18 cellular contexts compared by ENCODE assay signal in the genomic region with DNA sequence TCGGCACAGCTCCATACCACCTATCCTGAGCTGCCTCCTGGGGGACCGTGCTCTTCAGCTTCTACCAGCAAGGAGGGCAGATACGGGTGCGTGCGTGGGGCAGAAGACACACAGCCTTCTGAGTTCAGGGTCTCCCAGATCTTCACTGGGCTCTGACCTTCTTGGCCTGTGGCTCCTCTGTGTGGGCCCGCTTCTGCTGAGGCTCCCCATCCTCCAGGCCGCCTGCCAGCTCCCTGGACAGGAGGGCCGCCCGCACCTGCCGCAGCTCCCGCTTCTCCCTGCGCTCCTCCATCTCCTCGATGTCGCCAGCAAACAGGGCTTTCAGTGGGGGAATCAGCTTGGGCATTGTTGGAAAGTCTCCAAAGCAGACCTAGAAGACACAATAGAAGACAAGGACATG. TPM values are rescaled to one million over a fixed set of nuclear protein-coding genes. Genes with fewer than 3 reads are reported as not detected.
DNase-seq lines count a peak whose midpoint lies in the region; ATAC-seq, FAIRE-seq and TF ChIP-seq lines count a peak whose summit lies in the region.
"Had no signal": no experiment of that assay in that cellular context is flagged by ENCODE, and none has a peak within 500 bp of the region (broad histone marks: within the 10 kb centered on the region; RNA-seq: fewer than 3 reads in every experiment).

No MANE protein-coding gene starts in this region.

- TF ChIP-seq RAD21 in K562 (CRISPR knock-in tag; conservative IDR thresholded peaks at IDR 0.05 in 1 of 2, IDR thresholded peaks at IDR 0.05 in 1 of 2): no peak

- no peaks in the 10 kb centered on the region for H4K20me1 ChIP-seq in K562 (replicated peaks; ENCODE audit: control insufficient read depth, insufficient read depth, low read length)

- no peak overlapping the region for H2BK12ac ChIP-seq in trophoblast cell (ENCODE audit: low read length)

- intact Hi-C loops in K562 (cut with micrococcal nuclease): no loop called here

- POLR2A ChIA-PET in K562 (lab: Yijun Ruan, JAX): interaction anchor here (1.1 kb wide), 1 partner anchor 9 kb away, joined by 3 read pairs; no protein-coding TSS in a partner anchor
- POLR2A ChIA-PET in activated CD4-positive, alpha-beta memory T cell treated with anti-CD3 and anti-CD28 coated beads, Interleukin-2, amount 10 ng/mL, durations not matched to agents 7 days and 5 days (lab: Charles Lee): interaction anchor here (1.3 kb wide), 2 partner anchors 25 to 995 kb away, joined by 4 read pairs; a partner anchor contains a TSS

- H3K4me2 ChIP-seq in K562 (ENCODE audit: insufficient read depth, low read length): no peak overlapping the region
- H3K4me2 ChIP-seq in trophoblast cell (ENCODE audit: low read length): no peak overlapping the region

- H3K4me1 Mint-ChIP-seq in stimulated activated naive B cell treated with anti-CD40 and anti-IgM and Interleukin-4, amounts not matched to agents 10 μg/mL and 1 μg/mL and 100 μg/mL, for 72 hours: peaks cover 19 to 21% of the 10 kb centered on the region in 2 donors
- H3K4me1 Mint-ChIP-seq in glutamatergic neuron (ENCODE audit: low read depth, unreplicated experiment): peaks cover 10% of the 10 kb centered on the region
- no peaks in the 10 kb centered on the region for H3K4me1 Mint-ChIP-seq in activated CD4-positive, alpha-beta memory T cell treated with anti-CD3 and anti-CD28 coated beads, Interleukin-2, amount 10 ng/mL, durations not matched to agents 7 days and 5 days

- H3K23ac ChIP-seq in trophoblast cell (ENCODE audit: low read length): no peak overlapping the region

- H2AK5ac ChIP-seq in trophoblast cell (ENCODE audit: low read length): no peak overlapping the region

- no peak overlapping the region for H3K4me3 Mint-ChIP-seq in stimulated activated naive B cell treated with anti-CD40 and anti-IgM and Interleukin-4, amounts not matched to agents 10 μg/mL and 1 μg/mL and 100 μg/mL, for 72 hours
- no peak overlapping the region for H3K4me3 Mint-ChIP-seq in glutamatergic neuron (ENCODE audit: unreplicated experiment)
- no peak overlapping the region for H3K4me3 Mint-ChIP-seq in activated CD4-positive, alpha-beta memory T cell treated with anti-CD3 and anti-CD28 coated beads, Interleukin-2, amount 10 ng/mL, durations not matched to agents 7 days and 5 days
- H3K4me3 Mint-ChIP-seq: B cell; CD4-positive, CD25-positive, alpha-beta regulatory T cell; CD8-positive, alpha-beta memory T cell; H9; IgD-negative memory B cell had no signal

- no peak overlapping the region for H3K9ac ChIP-seq in K562 (ENCODE audit: insufficient read depth in 1 of 2, low read depth in 2 of 2, low read length in 2 of 2)
- no peak overlapping the region for H3K9ac ChIP-seq in trophoblast cell (ENCODE audit: low read length)

- no peak for ATAC-seq in K562
- no peak for ATAC-seq in stimulated activated naive B cell treated with anti-CD40 and anti-IgM and Interleukin-4, amounts not matched to agents 10 μg/mL and 1 μg/mL and 100 μg/mL, for 72 hours (replicated peaks)
- ATAC-seq: HepG2 had no signal

- peaks cover 41 to 75% of the 10 kb centered on the region in 2 donors for H3K36me3 Mint-ChIP-seq in stimulated activated naive B cell treated with anti-CD40 and anti-IgM and Interleukin-4, amounts not matched to agents 10 μg/mL and 1 μg/mL and 100 μg/mL, for 72 hours
- H3K36me3 Mint-ChIP-seq in glutamatergic neuron (ENCODE audit: unreplicated experiment): peaks cover 14% of the 10 kb centered on the region
- H3K36me3 Mint-ChIP-seq in activated CD4-positive, alpha-beta memory T cell treated with anti-CD3 and anti-CD28 coated beads, Interleukin-2, amount 10 ng/mL, durations not matched to agents 7 days and 5 days (ENCODE audit: low read depth): peaks cover 61% of the 10 kb centered on the region

- BruUV-seq in K562 (replicated peaks; lab: Mats Ljungman, UMichigan): TSS peak; percentile 23

- H3K27me3 Mint-ChIP-seq in stimulated activated naive B cell treated with anti-CD40 and anti-IgM and Interleukin-4, amounts not matched to agents 10 μg/mL and 1 μg/mL and 100 μg/mL, for 72 hours: no peaks in the 10 kb centered on the region
- peaks cover 2% of the 10 kb centered on the region for H3K27me3 Mint-ChIP-seq in glutamatergic neuron (ENCODE audit: unreplicated experiment)
- H3K27me3 Mint-ChIP-seq in activated CD4-positive, alpha-beta memory T cell treated with anti-CD3 and anti-CD28 coated beads, Interleukin-2, amount 10 ng/mL, durations not matched to agents 7 days and 5 days: no peaks in the 10 kb centered on the region
- H3K27me3 Mint-ChIP-seq: B cell; CD4-positive, CD25-positive, alpha-beta regulatory T cell; CD8-positive, alpha-beta memory T cell; IgD-negative memory B cell had no signal

- H2AFZ ChIP-seq in K562 (ENCODE audit: low read depth, low read length): no peak overlapping the region
- no peak overlapping the region for H2AFZ ChIP-seq in trophoblast cell (ENCODE audit: insufficient read depth, low read length, poor library complexity)

- H3K4ac ChIP-seq in trophoblast cell (ENCODE audit: low read depth, low read length): no peak overlapping the region

- no peak overlapping the region for H3K18ac ChIP-seq in trophoblast cell (ENCODE audit: low read length)

- no peak overlapping the region for H4K91ac ChIP-seq in trophoblast cell (ENCODE audit: low read depth, low read length)

- FAIRE-seq in K562 (lab: Jason Lieb, UNC): no peak
- FAIRE-seq: HepG2 had no signal

- no peak for TF ChIP-seq POLR2A in K562 (conservative IDR thresholded peaks at IDR 0.05)

- peak overlapping the region; percentile 24 for H4K12ac ChIP-seq in trophoblast cell (ENCODE audit: low read depth, low read length)

- H3K79me1 ChIP-seq in trophoblast cell (ENCODE audit: low read length): no peaks in the 10 kb centered on the region

- CTCF ChIA-PET in K562 (lab: Yijun Ruan, JAX; ENCODE audit: low intra/inter-chr PET ratio): no interaction called here
- CTCF ChIA-PET in activated CD4-positive, alpha-beta memory T cell treated with anti-CD3 and anti-CD28 coated beads, Interleukin-2, amount 10 ng/mL, durations not matched to agents 7 days and 5 days (lab: Charles Lee): interaction anchor here (1.5 kb wide), 1 partner anchor 10 kb away, joined by 5 read pairs; no protein-coding TSS in a partner anchor

- H3K14ac ChIP-seq in trophoblast cell (ENCODE audit: low read length): no peak overlapping the region

- in situ Hi-C loops in K562 (cut with MboI): no loop called here

- H3K36me3 ChIP-seq in K562 (ENCODE audit: control insufficient read depth, insufficient read depth, low read length) (peaks cover 69% of the 10 kb centered on the region; the same call in 2 of the 3 replicates), trophoblast cell (ENCODE audit: control insufficient read depth in 1 of 2, insufficient read depth in 2 of 2, low read length in 2 of 2) (peaks cover 67 to 72% of the 10 kb centered on the region in 2 experiments)

- H2BK120ac ChIP-seq in trophoblast cell (ENCODE audit: insufficient read depth, low read length, poor library complexity): no peak overlapping the region

- H3K27ac ChIP-seq in K562 (ENCODE audit: extremely low read depth, low read depth, low read length) (no peak overlapping the region), trophoblast cell (ENCODE audit: low read depth, low read length) (no peak overlapping the region)

- peak overlapping the region; percentile 71 for H3K27ac Mint-ChIP-seq in stimulated activated naive B cell treated with anti-CD40 and anti-IgM and Interleukin-4, amounts not matched to agents 10 μg/mL and 1 μg/mL and 100 μg/mL, for 72 hours
- H3K27ac Mint-ChIP-seq in glutamatergic neuron (ENCODE audit: unreplicated experiment): no peak overlapping the region
- H3K27ac Mint-ChIP-seq in activated CD4-positive, alpha-beta memory T cell treated with anti-CD3 and anti-CD28 coated beads, Interleukin-2, amount 10 ng/mL, durations not matched to agents 7 days and 5 days: no peak overlapping the region
- H3K27ac Mint-ChIP-seq: B cell had no signal

- H2BK5ac ChIP-seq in trophoblast cell (ENCODE audit: low read depth, low read length, poor library complexity): no peak overlapping the region

- no peak overlapping the region for H3K4me3 ChIP-seq in K562
- H3K4me3 ChIP-seq in trophoblast cell (ENCODE audit: low read depth, low read length): no peak overlapping the region

- WGBS in K562 (ENCODE audit: insufficient coverage, low coverage, missing lambda C conversion rate): 93% methylated on average over 3 of the region's 14 CpGs
- no CpG with 5 or more reads among the region's 14 CpGs for WGBS in trophoblast cell (ENCODE audit: extremely low coverage, insufficient coverage, insufficient read length)

- DNase-seq in activated effector memory CD4-positive, alpha-beta T cell treated with anti-CD3 and anti-CD28 coated beads, Interleukin-2, amount 50 U/mL, for 16 hours: peak; percentile 36
- DNase-seq in activated effector memory CD4-positive, alpha-beta T cell treated with Interleukin-2 at 50 U/mL for 16 hours: no peak
- DNase-seq in K562 (ENCODE audit: extremely low read depth in 1 of 4, low spot score in 3 of 4) (no peak), trophoblast cell (no peak), glutamatergic neuron (no peak), SKM-1 (lab: John Stamatoyannopoulos, UW; ENCODE audit: unreplicated experiment) (no peak)
- DNase-seq in stimulated activated naive B cell treated with anti-CD40 and anti-IgM and Interleukin-4, amounts not matched to agents 10 μg/mL and 1 μg/mL and 100 μg/mL, for 72 hours: no peak
- no peak for DNase-seq in activated CD4-positive, alpha-beta memory T cell treated with anti-CD3 and anti-CD28 coated beads, Interleukin-2, amount 10 ng/mL, durations not matched to agents 7 days and 5 days
- DNase-seq: CD4-positive, CD25-positive, alpha-beta regulatory T cell; CD8-positive, alpha-beta memory T cell; COR-L47; DMS 273 treated with DMSO at 0.1 percent for 48 hours; GDM1; GOT3; H9 had no signal

- no peaks in the 10 kb centered on the region for H3K9me3 Mint-ChIP-seq in stimulated activated naive B cell treated with anti-CD40 and anti-IgM and Interleukin-4, amounts not matched to agents 10 μg/mL and 1 μg/mL and 100 μg/mL, for 72 hours
- no peaks in the 10 kb centered on the region for H3K9me3 Mint-ChIP-seq in glutamatergic neuron (ENCODE audit: unreplicated experiment)
- no peaks in the 10 kb centered on the region for H3K9me3 Mint-ChIP-seq in activated CD4-positive, alpha-beta memory T cell treated with anti-CD3 and anti-CD28 coated beads, Interleukin-2, amount 10 ng/mL, durations not matched to agents 7 days and 5 days
- H3K9me3 Mint-ChIP-seq: CD4-positive, CD25-positive, alpha-beta regulatory T cell; H9; IgD-negative memory B cell had no signal

- H3K27me3 ChIP-seq in K562 (ENCODE audit: control insufficient read depth in 2 of 2, insufficient read depth in 2 of 2, low read length in 2 of 2) (no peaks in the 10 kb centered on the region), trophoblast cell (ENCODE audit: insufficient read depth, low read length) (no peaks in the 10 kb centered on the region)

- H3K4me1 ChIP-seq in K562 (replicated peaks in 1 of 2; ENCODE audit: control insufficient read depth in 2 of 2, insufficient read depth in 2 of 2, low read length in 2 of 2): no peaks in the 10 kb centered on the region; a peak in 1 of 5 replicates
- H3K4me1 ChIP-seq in trophoblast cell (ENCODE audit: control insufficient read depth in 1 of 2, insufficient read depth in 2 of 2, low read length in 2 of 2): no peaks in the 10 kb centered on the region

- H4K8ac ChIP-seq in trophoblast cell (ENCODE audit: low read depth, low read length): no peak overlapping the region

- H3K79me2 ChIP-seq in K562 (ENCODE audit: control insufficient read depth, insufficient read depth, low read length) (no peaks in the 10 kb centered on the region), trophoblast cell (ENCODE audit: control insufficient read depth, insufficient read depth, low read length, poor library complexity) (no peaks in the 10 kb centered on the region)

- TF ChIP-seq CTCF in K562 (IDR thresholded peaks at IDR 0.05 in 2 of 3, conservative IDR thresholded peaks at IDR 0.05 in 1 of 3; ENCODE audit: insufficient read depth in 2 of 3, low read depth in 1 of 3, low read length in 3 of 3) (no peak), glutamatergic neuron (IDR thresholded peaks at IDR 0.05; ENCODE audit: partially characterized antibody, unreplicated experiment) (no peak)

- no peaks in the 10 kb centered on the region for H3K9me1 ChIP-seq in K562 (ENCODE audit: control insufficient read depth, insufficient read depth, low read length)

- H3K9me3 ChIP-seq in K562 (replicated peaks; ENCODE audit: control insufficient read depth, insufficient read depth, low read depth, low read length) (no peaks in the 10 kb centered on the region), trophoblast cell (ENCODE audit: insufficient read depth, low read depth, low read length) (no peaks in the 10 kb centered on the region)

- TF ChIP-seq EP300 in K562 (IDR thresholded peaks at IDR 0.05; ENCODE audit: low read length): no peak

RNA-seq across cellular contexts. Expression of a gene that starts 25.2 kb away (rescaled TPM):
- 98.9 and 141 TPM in 2 replicates for total RNA-seq in K562 (2011; cell fraction: chromatin; rRNA removed; ENCODE audit: low replicate concordance)
- total RNA-seq in K562 (2011; cell fraction: nucleolus; rRNA removed): 83.5 and 84.0 TPM in 2 replicates
- 72.4 and 81.0 TPM in 2 replicates for total RNA-seq in K562 (2011; cell fraction: nucleoplasm; rRNA removed)
- total RNA-seq in K562 (2014; rRNA removed) (113 and 129 TPM in 2 replicates), K562 (2014; rRNA removed; fragmentation: Illumina TruSeq; extraction: Trizol) (54.4 and 66.3 TPM in 2 replicates), K562 (2015; rRNA removed; fragmentation: Illumina TruSeq; extraction: Trizol) (70.6 and 76.0 TPM in 2 replicates), K562 (2021) (71.4 and 73.2 TPM in 2 replicates), glutamatergic neuron (ENCODE audit: unreplicated experiment) (65.7 TPM)
- polyA plus RNA-seq in K562 (2011; rRNA removed) (61.4 and 64.0 TPM in 2 replicates), K562 (2014; fragmentation: Illumina TruSeq; extraction: Trizol) (86.7 and 96.6 TPM in 2 replicates), K562 (2014; fragmentation: Nextera tagmentation; extraction: Ambion mirVana) (1 to 10 TPM; 4.5 to 8.4 TPM), K562 (2014; rRNA removed) (78.4 and 85.1 TPM in 2 replicates)
- polyA plus RNA-seq in K562 (2011; cell fraction: cytosol; rRNA removed): 71.8 and 115 TPM in 2 replicates
- 142 and 185 TPM in 2 replicates for polyA plus RNA-seq in K562 (2011; cell fraction: nucleus; rRNA removed)
- polyA plus RNA-seq in K562 (2012): 38.3 and 51.5 TPM in 2 replicates
- 65.1 and 108 TPM in 2 replicates for polyA minus RNA-seq in K562 (2011; rRNA and poly(A)+ RNA removed)
- 39.2 and 53.1 TPM in 2 replicates for polyA minus RNA-seq in K562 (2011; cell fraction: cytosol; rRNA and poly(A)+ RNA removed)
- polyA minus RNA-seq in K562 (2011; cell fraction: nucleus; rRNA and poly(A)+ RNA removed): 48.5 and 55.0 TPM in 2 replicates
- 58.4 and 58.6 TPM in 2 replicates for polyA plus RNA-seq in trophoblast cell (2013)
- total RNA-seq in activated CD4-positive, alpha-beta memory T cell treated with anti-CD3 and anti-CD28 coated beads, Interleukin-2, amount 10 ng/mL, durations not matched to agents 7 days and 5 days: 10 to 100 TPM; 50.8 to 54.0 TPM
